ENCODE assay signal across 17 cellular contexts in the genomic region with DNA sequence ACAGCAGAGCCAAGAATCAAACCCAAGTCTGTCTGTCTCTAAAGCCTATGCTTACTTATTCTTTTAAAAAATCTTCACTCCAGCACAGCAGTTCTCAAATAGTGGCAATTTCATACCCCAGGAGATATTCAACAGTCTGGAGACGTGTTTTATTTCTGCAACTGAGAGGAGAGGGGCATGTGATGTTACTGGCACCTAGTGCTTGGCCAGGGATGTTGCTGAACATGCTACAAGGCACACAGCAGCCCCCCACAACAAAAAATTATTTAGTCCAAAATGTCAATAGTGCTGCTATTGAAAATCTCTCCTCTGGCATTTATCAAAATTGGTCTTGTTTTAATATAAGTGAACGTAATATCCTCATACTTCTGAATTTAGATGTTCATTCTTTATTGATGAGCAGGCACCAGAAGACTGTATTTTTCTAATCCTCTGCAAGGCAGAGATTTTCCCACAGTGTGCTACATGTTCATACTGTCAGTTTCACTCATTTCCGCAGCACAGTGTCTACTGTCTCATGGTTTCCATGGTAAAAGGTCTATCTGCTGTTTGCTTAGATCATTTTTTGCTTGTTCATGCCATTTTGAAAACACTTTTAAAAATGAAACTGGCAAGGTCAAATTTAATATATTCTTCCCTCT.
"Had no signal": no experiment of that assay in that cellular context is flagged by ENCODE, and none has a peak within 500 bp of the region (broad histone marks: within the 10 kb centered on the region; RNA-seq: fewer than 3 reads in every experiment).

No MANE protein-coding gene starts in this region.

- DNase-seq: activated CD4-positive, alpha-beta memory T cell treated with anti-CD3 and anti-CD28 coated beads for 36 hours; activated CD8-positive, alpha-beta memory T cell treated with anti-CD3 and anti-CD28 coated beads, Interleukin-2, amount 10 ng/mL, durations not matched to agents 7 days and 5 days; activated naive CD4-positive, alpha-beta T cell treated with anti-CD3 and anti-CD28 coated beads for 36 hours; activated naive CD8-positive, alpha-beta T cell treated with anti-CD3 and anti-CD28 coated beads, Interleukin-2, amount 50 U/mL, for 24 hours; activated T-cell treated with anti-CD3 and anti-CD28 coated beads, Interleukin-2, amount 50 U/mL, for 1 hour; endodermal cell; foreskin fibroblast; glutamatergic neuron; kidney glomerular epithelial cell; mesenchymal stem cell; natural killer cell; occipital lobe; sigmoid colon; stimulated activated CD4-positive, alpha-beta T cell treated with anti-CD3 and anti-CD28 coated beads, Interleukin-1b, Interleukin-23, amount 100 ng/mL, for 48 hours; T-helper 1 cell had no signal

- H3K27me3 ChIP-seq: ascending aorta, sigmoid colon had no signal

- ATAC-seq: activated CD8-positive, alpha-beta memory T cell treated with anti-CD3 and anti-CD28 coated beads, Interleukin-2, amount 10 ng/mL, durations not matched to agents 7 days and 5 days; activated naive CD8-positive, alpha-beta T cell treated with anti-CD3 and anti-CD28 coated beads, Interleukin-2, amount 50 U/mL, for 24 hours; natural killer cell; stimulated activated effector memory CD8-positive, alpha-beta T cell treated with anti-CD3 and anti-CD28 coated beads, Interleukin-12 subunit alpha, Interleukin-12 subunit beta, amount 100 ng/mL, for 72 hours had no signal

- H3K27ac ChIP-seq: ascending aorta, sigmoid colon had no signal

- H3K4me3 ChIP-seq: ascending aorta, sigmoid colon had no signal

- H3K4me1 ChIP-seq: ascending aorta, sigmoid colon had no signal

- H3K36me3 ChIP-seq: ascending aorta, sigmoid colon had no signal

- H3K9me3 ChIP-seq: ascending aorta, sigmoid colon had no signal
